In the genomic region with DNA sequence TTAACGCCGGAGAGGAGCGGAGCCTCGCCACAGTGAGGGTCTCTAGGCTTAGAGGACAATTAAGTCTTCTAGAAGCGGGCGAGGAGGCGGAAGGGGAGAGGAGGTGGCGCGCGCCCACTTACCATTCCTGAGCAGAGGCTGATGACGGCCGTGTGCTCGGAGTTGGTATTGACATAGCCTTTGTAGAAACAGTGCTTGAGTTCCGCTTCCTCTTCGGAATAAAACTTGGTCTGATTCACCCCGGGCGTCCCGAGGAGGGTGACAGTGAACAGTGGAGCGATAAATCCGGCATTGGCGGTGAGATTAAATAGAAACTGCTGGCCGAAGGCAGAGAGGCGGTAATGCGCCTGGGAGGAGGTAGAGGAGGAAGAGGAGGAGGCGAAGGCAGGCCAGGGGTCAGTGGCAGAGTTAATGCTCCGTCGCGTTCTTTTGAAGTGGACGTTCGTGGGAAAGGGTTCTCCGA, we compare ENCODE assay signal across 8 cellular contexts. TPM values are rescaled to one million over a fixed set of nuclear protein-coding genes. Genes with fewer than 3 reads are reported as not detected.
DNase-seq lines count a peak whose midpoint lies in the region; ATAC-seq and TF ChIP-seq lines count a peak whose summit lies in the region.

No MANE protein-coding gene starts in this region.

- peak overlapping the region; percentile 53 for H3K27ac ChIP-seq in osteoblast (ENCODE audit: low read depth, low read length)

- peak overlapping the region; percentile 86 for H3K4me2 ChIP-seq in osteoblast (ENCODE audit: insufficient read depth, low read length)

- peaks cover 23% of the 10 kb centered on the region for H3K4me1 Mint-ChIP-seq in stimulated activated naive CD8-positive, alpha-beta T cell treated with anti-CD3 and anti-CD28 coated beads, Interleukin-15, amount 100 ng/mL, for 72 hours

- peak overlapping the region; percentile 99 for H2AFZ ChIP-seq in osteoblast (ENCODE audit: low read length)

- H3K27ac Mint-ChIP-seq in stimulated activated naive CD8-positive, alpha-beta T cell treated with anti-CD3 and anti-CD28 coated beads, Interleukin-15, amount 100 ng/mL, for 72 hours: no peak overlapping the region

- peaks cover 14% of the 10 kb centered on the region for H3K27me3 ChIP-seq in osteoblast (ENCODE audit: insufficient read depth, low read length)

- peaks cover 66% of the 10 kb centered on the region for H3K27me3 Mint-ChIP-seq in stimulated activated naive CD8-positive, alpha-beta T cell treated with anti-CD3 and anti-CD28 coated beads, Interleukin-15, amount 100 ng/mL, for 72 hours

- H3K36me3 ChIP-seq in osteoblast (ENCODE audit: insufficient read depth, low read length): no peaks in the 10 kb centered on the region

- no peaks in the 10 kb centered on the region for H3K79me2 ChIP-seq in osteoblast (ENCODE audit: insufficient read depth, low read length)

- DNase-seq in GM13977 (ENCODE audit: low spot score): peak; percentile 20
- peak; percentile 87 for DNase-seq in RKO (ENCODE audit: low spot score)
- no peak for DNase-seq in fibroblast of the aortic adventitia (ENCODE audit: low read depth)
- peak; percentile 83 for DNase-seq in osteoblast (ENCODE audit: insufficient read length, low spot score, missing footprints)
- no peak for DNase-seq in GM10266 (ENCODE audit: extremely low spot score)
- no peak for DNase-seq in activated CD4-positive, alpha-beta T cell treated with anti-CD3 and anti-CD28 coated beads, Interleukin-2, amount 50 U/mL, for 1 hour
- DNase-seq in stimulated activated naive CD8-positive, alpha-beta T cell treated with anti-CD3 and anti-CD28 coated beads, Interleukin-15, amount 100 ng/mL, for 72 hours: no peak

- no peak for TF ChIP-seq CTCF in GM13977 (IDR thresholded peaks at IDR 0.05; ENCODE audit: extremely low read depth, insufficient read depth, missing control alignments)
- TF ChIP-seq CTCF in fibroblast of the aortic adventitia (IDR thresholded peaks at IDR 0.05; ENCODE audit: insufficient read depth, low read length): no peak
- no peak for TF ChIP-seq CTCF in osteoblast (IDR thresholded peaks at IDR 0.05; ENCODE audit: extremely low read depth, low read depth, low read length)
- no peak for TF ChIP-seq CTCF in GM10266 (IDR thresholded peaks at IDR 0.05; ENCODE audit: control insufficient read depth, insufficient read depth, low read depth, missing control alignments)

- in situ Hi-C loops in GM13977 (cut with MboI; ENCODE audit: low pct_unique_long_range_greater_than_20kb, low sequenced_read_pairs, unreplicated experiment): no loop called here

- peak overlapping the region in 1 of 2 donors; percentile 45 for H3K4me3 Mint-ChIP-seq in stimulated activated naive CD8-positive, alpha-beta T cell treated with anti-CD3 and anti-CD28 coated beads, Interleukin-15, amount 100 ng/mL, for 72 hours

- H3K9me3 Mint-ChIP-seq in stimulated activated naive CD8-positive, alpha-beta T cell treated with anti-CD3 and anti-CD28 coated beads, Interleukin-15, amount 100 ng/mL, for 72 hours: no peaks in the 10 kb centered on the region

- no peaks in the 10 kb centered on the region for H3K9me3 ChIP-seq in osteoblast (ENCODE audit: low read depth, low read length)

- peaks cover 24% of the 10 kb centered on the region for H3K4me1 ChIP-seq in osteoblast (ENCODE audit: insufficient read depth, low read length)

- no peaks in the 10 kb centered on the region for H4K20me1 ChIP-seq in osteoblast (ENCODE audit: insufficient read depth, low read length)

- ATAC-seq in GM21360 (IDR thresholded peaks at IDR 0.05; ENCODE audit: unreplicated experiment): no peak
- ATAC-seq in stimulated activated naive CD8-positive, alpha-beta T cell treated with anti-CD3 and anti-CD28 coated beads, Interleukin-15, amount 100 ng/mL, for 72 hours: no peak

- H3K4me3 ChIP-seq in fibroblast of the aortic adventitia (ENCODE audit: low read depth, low read length) (peak overlapping the region; percentile 78), osteoblast (ENCODE audit: insufficient read depth, low read length) (peak overlapping the region; percentile 72)

RNA-seq across cellular contexts. Expression of a gene that starts 1.3 kb away (rescaled TPM):
- total RNA-seq in fibroblast of the aortic adventitia (ENCODE audit: low replicate concordance): 0.54 and 3.7 TPM in 2 replicates
- 2.7 and 4.0 TPM in 2 replicates for total RNA-seq in osteoblast

Comparison
In these comparisons a context has a peak if more than half of its experiments do, and no peak if none do; other contexts are left out.
1. DNase-seq: peak in GM13977 (single experiment), RKO (single experiment) and osteoblast (single experiment); none in fibroblast of the aortic adventitia (single experiment), GM10266 (single experiment), activated CD4-positive, alpha-beta T cell treated with anti-CD3 and anti-CD28 coated beads, Interleukin-2, amount 50 U/mL, for 1 hour (single experiment) and stimulated activated naive CD8-positive, alpha-beta T cell treated with anti-CD3 and anti-CD28 coated beads, Interleukin-15, amount 100 ng/mL, for 72 hours (0 of 2).